8 cellular contexts compared by ENCODE assay signal in the genomic region with DNA sequence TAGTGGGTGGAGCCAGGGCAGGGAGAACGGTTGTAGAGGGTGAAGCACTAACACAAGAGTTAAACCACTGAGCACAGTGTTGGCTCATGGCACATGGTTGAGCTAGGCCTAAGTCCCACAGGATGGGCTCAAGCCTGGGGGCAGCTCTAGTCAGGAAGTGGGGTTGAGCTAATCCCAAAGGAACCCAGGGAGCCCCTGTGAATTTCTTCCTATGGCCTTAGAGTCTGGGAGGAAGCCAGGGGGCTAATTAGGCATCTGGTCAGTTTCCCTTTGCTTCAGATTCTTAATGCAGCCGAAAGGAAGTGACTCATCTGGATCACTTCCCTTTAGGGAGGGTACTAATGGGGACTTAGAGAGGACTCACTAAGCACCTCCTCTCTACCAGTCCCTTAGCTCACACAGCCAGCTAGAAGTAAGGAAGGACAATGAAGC. TPM values are rescaled to one million over a fixed set of nuclear protein-coding genes. Genes with fewer than 3 reads are reported as not detected.
DNase-seq lines count a peak whose midpoint lies in the region; ATAC-seq lines count a peak whose summit lies in the region.

No MANE protein-coding gene starts in this region.

- peaks cover 4% of the 10 kb centered on the region for H3K36me3 Mint-ChIP-seq in stimulated activated effector memory CD8-positive, alpha-beta T cell treated with anti-CD3 and anti-CD28 coated beads, Interleukin-12 subunit alpha, Interleukin-12 subunit beta, amount 100 ng/mL, for 72 hours

- H3K27ac Mint-ChIP-seq in stimulated activated effector memory CD8-positive, alpha-beta T cell treated with anti-CD3 and anti-CD28 coated beads, Interleukin-12 subunit alpha, Interleukin-12 subunit beta, amount 100 ng/mL, for 72 hours = peak overlapping the region; percentile 33

- peaks cover 18% of the 10 kb centered on the region for H3K4me1 Mint-ChIP-seq in stimulated activated effector memory CD8-positive, alpha-beta T cell treated with anti-CD3 and anti-CD28 coated beads, Interleukin-12 subunit alpha, Interleukin-12 subunit beta, amount 100 ng/mL, for 72 hours

- peak; percentile 85 for ATAC-seq in GM19455 (IDR thresholded peaks at IDR 0.05; ENCODE audit: unreplicated experiment)
- peak; percentile 85 for ATAC-seq in HG03439 (IDR thresholded peaks at IDR 0.05; ENCODE audit: unreplicated experiment)
- peak; percentile 88 for ATAC-seq in Right ventricle myocardium superior (ENCODE audit: poor library complexity)
- ATAC-seq in stimulated activated effector memory CD8-positive, alpha-beta T cell treated with anti-CD3 and anti-CD28 coated beads, Interleukin-12 subunit alpha, Interleukin-12 subunit beta, amount 100 ng/mL, for 72 hours = peak; percentile 78

- intact Hi-C loops in Right ventricle myocardium superior (cut with DNase I) = loop anchor here (2.0 to 5.0 kb wide), 2 partner anchors 91 to 108 kb away; a partner anchor contains a TSS

- H3K4me3 Mint-ChIP-seq in stimulated activated effector memory CD8-positive, alpha-beta T cell treated with anti-CD3 and anti-CD28 coated beads, Interleukin-12 subunit alpha, Interleukin-12 subunit beta, amount 100 ng/mL, for 72 hours = no peak overlapping the region

- H3K9me3 Mint-ChIP-seq in stimulated activated effector memory CD8-positive, alpha-beta T cell treated with anti-CD3 and anti-CD28 coated beads, Interleukin-12 subunit alpha, Interleukin-12 subunit beta, amount 100 ng/mL, for 72 hours = no peaks in the 10 kb centered on the region

- DNase-seq in Daoy (ENCODE audit: low read depth) (peak; percentile 94), SW480 (ENCODE audit: low spot score) (peak; percentile 71), Right ventricle myocardium superior (no peak), HuH-7.5 (ENCODE audit: low spot score) (no peak), NCI-H146 (lab: John Stamatoyannopoulos, UW) (no peak)
- no peak for DNase-seq in stimulated activated effector memory CD8-positive, alpha-beta T cell treated with anti-CD3 and anti-CD28 coated beads, Interleukin-12 subunit alpha, Interleukin-12 subunit beta, amount 100 ng/mL, for 72 hours (ENCODE audit: low spot score in 2 of 2)

RNA-seq across cellular contexts. Expression of a gene that starts 10.1 kb away (rescaled TPM):
- total RNA-seq in Daoy (2014; rRNA removed; shearing (Covaris generic)) = 0.46 and 1.7 TPM in 2 replicates
- total RNA-seq in Right ventricle myocardium superior = 1.2 TPM

RNA-seq across cellular contexts. Expression of a gene that starts 27.4 kb away (rescaled TPM):
- not detected in 2 replicates for total RNA-seq in Daoy (2014; rRNA removed; shearing (Covaris generic))
- total RNA-seq in Right ventricle myocardium superior = not detected

RNA-seq across cellular contexts. Expression of a gene that starts 35.5 kb away (rescaled TPM):
- 570 and 651 TPM in 2 replicates for total RNA-seq in Daoy (2014; rRNA removed; shearing (Covaris generic))
- 116 TPM for total RNA-seq in Right ventricle myocardium superior

RNA-seq across cellular contexts. Expression of a gene that starts 55.6 kb away (rescaled TPM):
- total RNA-seq in Daoy (2014; rRNA removed; shearing (Covaris generic)) = 1.7 and 2.7 TPM in 2 replicates
- total RNA-seq in Right ventricle myocardium superior = 0.30 TPM

Comparison
In these comparisons a context has a peak if more than half of its experiments do, and no peak if none do; other contexts are left out.
1. DNase-seq: peak in Daoy (single experiment) and SW480 (single experiment); none in Right ventricle myocardium superior (single experiment), stimulated activated effector memory CD8-positive, alpha-beta T cell treated with anti-CD3 and anti-CD28 coated beads, Interleukin-12 subunit alpha, Interleukin-12 subunit beta, amount 100 ng/mL, for 72 hours (0 of 2), HuH-7.5 (single experiment) and NCI-H146 (single experiment).
2. Peak in every context shown above with its lines, with median percentiles within 50 percentile points of each other: ATAC-seq.